In genomic region chr1:9824702-9825089, GRCh38 we compare ENCODE assay signal across 10 cellular contexts. TPM values are rescaled to one million over a fixed set of nuclear protein-coding genes. Genes with fewer than 3 reads are reported as not detected.
A peak's percentile ranks its signal among the peaks of the same experiment; 100 is the strongest.
DNase-seq lines count a peak whose midpoint lies in the region; ATAC-seq, FAIRE-seq and TF ChIP-seq lines count a peak whose summit lies in the region.
"Had no signal": no experiment of that assay in that cellular context is flagged by ENCODE, and none has a peak within 500 bp of the region (broad histone marks: within the 10 kb centered on the region; RNA-seq: fewer than 3 reads in every experiment).

No MANE protein-coding gene starts in this region.

- DNase-seq in right atrium auricular region (ENCODE audit: low spot score) (no peak), cardiac septum (ENCODE audit: low spot score) (no peak), uterus (no peak), GM19239 (ENCODE audit: insufficient read length, low spot score) (no peak), NCI-H2029 (lab: John Stamatoyannopoulos, UW) (no peak)
- DNase-seq in central memory CD4-positive, alpha-beta T cell: peak; percentile 8

- H3K36me3 ChIP-seq in right atrium auricular region (no peaks in the 10 kb centered on the region), muscle layer of colon (ENCODE audit: insufficient read depth, low read length) (no peaks in the 10 kb centered on the region), uterus (no peaks in the 10 kb centered on the region)

- H3K9me3 ChIP-seq in right atrium auricular region (no peaks in the 10 kb centered on the region), muscle layer of colon (ENCODE audit: low read length) (no peaks in the 10 kb centered on the region), uterus (no peaks in the 10 kb centered on the region)

- H3K9ac ChIP-seq in muscle layer of colon (ENCODE audit: low read length): no peak overlapping the region

- H3K27me3 ChIP-seq in right atrium auricular region: no peaks in the 10 kb centered on the region
- no peaks in the 10 kb centered on the region for H3K27me3 ChIP-seq in muscle layer of colon (ENCODE audit: control insufficient read depth in 1 of 2, insufficient read depth in 2 of 2, low read length in 2 of 2)
- H3K27me3 ChIP-seq in uterus: no peaks in the 10 kb centered on the region

- intact Hi-C loops in cardiac septum (cut with DNase I) (loop anchor here (10.0 kb wide), 1 partner anchor 870 kb away; no protein-coding TSS in a partner anchor), uterus (cut with DNase I; ENCODE audit: low total_unique reads) (no loop called here)

- no peak for FAIRE-seq in GM19239 (lab: Jason Lieb, UNC)
- FAIRE-seq: TTC549 had no signal

- no peak for TF ChIP-seq POLR2A in uterus (IDR thresholded peaks at IDR 0.05)

- H3K4me3 ChIP-seq in right atrium auricular region (peak overlapping the region in 1 of 2 donors; percentile 91), muscle layer of colon (ENCODE audit: low read depth in 1 of 2, low read length in 2 of 2) (peak overlapping the region; percentile 66 to 74), uterus (peak overlapping the region; percentile 64 to 94)

- H3K4me1 ChIP-seq in right atrium auricular region: peaks cover 0 to 40% of the 10 kb centered on the region in 2 donors
- peaks cover 30% of the 10 kb centered on the region for H3K4me1 ChIP-seq in muscle layer of colon (ENCODE audit: insufficient read depth, low read length)
- peaks cover 8 to 10% of the 10 kb centered on the region in 2 donors for H3K4me1 ChIP-seq in uterus

- no peak for ATAC-seq in GM18502 (IDR thresholded peaks at IDR 0.05; ENCODE audit: poor library complexity, unreplicated experiment)

- TF ChIP-seq CTCF in right atrium auricular region (IDR thresholded peaks at IDR 0.05) (no peak), uterus (IDR thresholded peaks at IDR 0.05) (no peak)

- H3K27ac ChIP-seq in right atrium auricular region (peak overlapping the region; percentile 92 to 97), muscle layer of colon (ENCODE audit: low read depth, low read length) (peak overlapping the region; percentile 92), uterus (peak overlapping the region; percentile 83 to 98)
- H3K27ac ChIP-seq: HL-60 had no signal

RNA-seq across cellular contexts. Expression of gene CLSTN1, which starts 0.9 kb away (rescaled TPM):
- total RNA-seq in right atrium auricular region (10 to 100 TPM; 47.5 to 54.0 TPM), cardiac septum (59.1 TPM), uterus (100 to 1,000 TPM in 2 of 4 donors, 10 to 100 TPM in 2; 46.8 to 184 (median 94.0) TPM)
